In genomic region chr21:14768042-14768441, GRCh38 we compare ENCODE assay signal across 27 cellular contexts.
"Had no signal": no experiment of that assay in that cellular context is flagged by ENCODE, and none has a peak within 500 bp of the region (broad histone marks: within the 10 kb centered on the region; RNA-seq: fewer than 3 reads in every experiment).

No MANE protein-coding gene starts in this region.

- H3K4me1 Mint-ChIP-seq: activated CD4-positive, alpha-beta memory T cell treated with anti-CD3 and anti-CD28 coated beads, Interleukin-2, amount 10 ng/mL, durations not matched to agents 7 days and 5 days; activated CD4-positive, alpha-beta T cell treated with anti-CD3 and anti-CD28 coated beads, Interleukin-2, amount 10 ng/mL, durations not matched to agents 7 days and 5 days; activated naive CD4-positive, alpha-beta T cell treated with anti-CD3 and anti-CD28 coated beads, Interleukin-2, amount 10 ng/mL, durations not matched to agents 7 days and 5 days had no signal

- H3K4me3 Mint-ChIP-seq: activated B cell treated with CpG ODN at 0.5 μM for 24 hours; activated CD4-positive, alpha-beta memory T cell treated with anti-CD3 and anti-CD28 coated beads, Interleukin-2, amount 10 ng/mL, durations not matched to agents 7 days and 5 days; activated CD4-positive, alpha-beta T cell treated with anti-CD3 and anti-CD28 coated beads, Interleukin-2, amount 10 ng/mL, durations not matched to agents 7 days and 5 days; activated naive CD4-positive, alpha-beta T cell treated with anti-CD3 and anti-CD28 coated beads, Interleukin-2, amount 10 ng/mL, durations not matched to agents 7 days and 5 days; activated naive CD8-positive, alpha-beta T cell treated with anti-CD3 and anti-CD28 coated beads for 36 hours; activated T-cell treated with anti-CD3 and anti-CD28 coated beads, Interleukin-2, amount 50 U/mL, for 72 hours; T-helper 1 cell treated with Interleukin-12 subunit alpha and Interleukin-12 subunit beta and Interleukin-4 antibody, amounts not matched to agents 30 μg/mL and 1 μg/mL, for 36 hours had no signal

- H3K27ac Mint-ChIP-seq: activated B cell treated with CpG ODN at 0.5 μM for 24 hours; activated CD4-positive, alpha-beta memory T cell treated with anti-CD3 and anti-CD28 coated beads, Interleukin-2, amount 10 ng/mL, durations not matched to agents 7 days and 5 days; activated CD4-positive, alpha-beta T cell treated with anti-CD3 and anti-CD28 coated beads, Interleukin-2, amount 10 ng/mL, durations not matched to agents 7 days and 5 days; activated naive CD4-positive, alpha-beta T cell treated with anti-CD3 and anti-CD28 coated beads, Interleukin-2, amount 10 ng/mL, durations not matched to agents 7 days and 5 days; activated naive CD8-positive, alpha-beta T cell treated with anti-CD3 and anti-CD28 coated beads for 36 hours; activated T-cell treated with anti-CD3 and anti-CD28 coated beads, Interleukin-2, amount 50 U/mL, for 72 hours; activated T-helper 2 cell treated with anti-CD3 and anti-CD28 coated beads, Interferon-gamma antibody, Interleukin-2, Interleukin-4, amounts not matched to agents 10 μg/mL and 5 μg/mL and 100 μg/mL, durations not matched to agents 14 hours and 24 hours and 36 hours; T-helper 1 cell treated with Interleukin-12 subunit alpha and Interleukin-12 subunit beta and Interleukin-4 antibody, amounts not matched to agents 30 μg/mL and 1 μg/mL, for 36 hours had no signal

- H3K36me3 ChIP-seq: brain microvascular endothelial cell, colonic mucosa, SJSA1 had no signal

- H3K4me1 ChIP-seq: colonic mucosa, SJSA1 had no signal

- H3K4me3 ChIP-seq: colonic mucosa, SJSA1 had no signal

- H3K27me3 ChIP-seq: brain microvascular endothelial cell, colonic mucosa, SJSA1 had no signal

- H3K9me3 Mint-ChIP-seq: activated B cell treated with CpG ODN at 0.5 μM for 24 hours; activated CD4-positive, alpha-beta memory T cell treated with anti-CD3 and anti-CD28 coated beads, Interleukin-2, amount 10 ng/mL, durations not matched to agents 7 days and 5 days; activated T-cell treated with anti-CD3 and anti-CD28 coated beads, Interleukin-2, amount 50 U/mL, for 72 hours; activated T-helper 2 cell treated with anti-CD3 and anti-CD28 coated beads, Interferon-gamma antibody, Interleukin-2, Interleukin-4, amounts not matched to agents 10 μg/mL and 5 μg/mL and 100 μg/mL, durations not matched to agents 14 hours and 24 hours and 36 hours; T-helper 1 cell treated with Interleukin-12 subunit alpha and Interleukin-12 subunit beta and Interleukin-4 antibody, amounts not matched to agents 30 μg/mL and 1 μg/mL, for 36 hours had no signal

- ATAC-seq: activated T-cell treated with anti-CD3 and anti-CD28 coated beads, Interleukin-2, amount 50 U/mL, for 72 hours; Panc1; Right ventricle myocardium inferior; SK-N-SH treated with all-trans-retinoic acid at 6 μM for 48 hours had no signal

- H3K9me3 ChIP-seq: colonic mucosa, SJSA1 had no signal

- H3K36me3 Mint-ChIP-seq: activated naive CD4-positive, alpha-beta T cell treated with anti-CD3 and anti-CD28 coated beads, Interleukin-2, amount 10 ng/mL, durations not matched to agents 7 days and 5 days; activated naive CD8-positive, alpha-beta T cell treated with anti-CD3 and anti-CD28 coated beads for 36 hours had no signal

- H3K27me3 Mint-ChIP-seq: activated B cell treated with CpG ODN at 0.5 μM for 24 hours; activated CD4-positive, alpha-beta memory T cell treated with anti-CD3 and anti-CD28 coated beads, Interleukin-2, amount 10 ng/mL, durations not matched to agents 7 days and 5 days; activated CD4-positive, alpha-beta T cell treated with anti-CD3 and anti-CD28 coated beads, Interleukin-2, amount 10 ng/mL, durations not matched to agents 7 days and 5 days; activated naive CD4-positive, alpha-beta T cell treated with anti-CD3 and anti-CD28 coated beads, Interleukin-2, amount 10 ng/mL, durations not matched to agents 7 days and 5 days had no signal

- DNase-seq: activated B cell treated with CpG ODN at 0.5 μM for 24 hours; activated CD4-positive, alpha-beta memory T cell treated with anti-CD3 and anti-CD28 coated beads, Interleukin-2, amount 10 ng/mL, durations not matched to agents 7 days and 5 days; activated CD4-positive, alpha-beta T cell treated with anti-CD3 and anti-CD28 coated beads for 1 hour; activated CD4-positive, alpha-beta T cell treated with anti-CD3 and anti-CD28 coated beads, Interleukin-2, amount 10 ng/mL, durations not matched to agents 7 days and 5 days; activated CD8-positive, alpha-beta memory T cell treated with anti-CD3 and anti-CD28 coated beads, Interleukin-2, amount 50 U/mL, for 4 hours; activated gamma-delta T cell treated with Interleukin-2 at 50 U/mL for 16 hours; activated naive CD4-positive, alpha-beta T cell treated with anti-CD3 and anti-CD28 coated beads, Interleukin-2, amount 10 ng/mL, durations not matched to agents 7 days and 5 days; activated naive CD8-positive, alpha-beta T cell treated with anti-CD3 and anti-CD28 coated beads for 36 hours; activated T-cell treated with anti-CD3 and anti-CD28 coated beads, Interleukin-2, amount 50 U/mL, for 72 hours; brain microvascular endothelial cell; colonic mucosa; IMR-90; KG1; NCI-H1092; NCI-H1417 treated with DMSO at 0.1 percent for 48 hours; NCI-H1694 treated with DMSO at 0.1 percent for 48 hours; NCI-H2029 treated with DMSO at 0.1 percent for 48 hours; NCI-H345; NCI-H510A; NCI-H69; RPMI8226 had no signal

- H3K27ac ChIP-seq: brain microvascular endothelial cell, colonic mucosa, SJSA1 had no signal
